Comparison of ENCODE assay signal across 14 cellular contexts in genomic region chrX:9878141-9878875, GRCh38.
DNase-seq lines count a peak whose midpoint lies in the region; ATAC-seq lines count a peak whose summit lies in the region.
"Had no signal": no experiment of that assay in that cellular context is flagged by ENCODE, and none has a peak within 500 bp of the region (broad histone marks: within the 10 kb centered on the region; RNA-seq: fewer than 3 reads in every experiment).

No MANE protein-coding gene starts in this region.

- DNase-seq in Daoy (ENCODE audit: low read depth) (peak; percentile 23), NCI-H1092 (lab: John Stamatoyannopoulos, UW) (peak; percentile 68), NCI-H69 (lab: John Stamatoyannopoulos, UW) (peak; percentile 52), kidney tubule cell (ENCODE audit: low spot score) (peak; percentile 9), OCI-M1 (lab: John Stamatoyannopoulos, UW) (no peak), hypothalamus (lab: John Stamatoyannopoulos, UW) (no peak), NOMO-1 treated with DMSO at 0.1 percent for 48 hours (lab: John Stamatoyannopoulos, UW; ENCODE audit: unreplicated experiment) (no peak)
- DNase-seq: activated CD4-positive, alpha-beta T cell treated with anti-CD3 and anti-CD28 coated beads, Interleukin-2, amount 10 ng/mL, durations not matched to agents 24 days and 14 days; activated effector memory CD4-positive, alpha-beta T cell treated with anti-CD3 and anti-CD28 coated beads, Interleukin-2, amount 50 U/mL, for 16 hours; AML-193; hippocampal formation; NCI-H2029; stimulated activated CD4-positive, alpha-beta T cell treated with anti-CD3 and anti-CD28 coated beads, Interleukin-12 subunit alpha, Interleukin-12 subunit beta, amount 100 ng/mL, for 4 hours had no signal

- no peak for ATAC-seq in GM18868 (IDR thresholded peaks at IDR 0.05; ENCODE audit: unreplicated experiment)

Comparison
In these comparisons a context has a peak if more than half of its experiments do, and no peak if none do; other contexts are left out.
1. DNase-seq: peak in Daoy (single experiment), NCI-H1092 (single experiment), NCI-H69 (single experiment) and kidney tubule cell (single experiment); none in OCI-M1 (single experiment), hypothalamus (0 of 51) and NOMO-1 treated with DMSO at 0.1 percent for 48 hours (single experiment).